Comparison of ENCODE assay signal across 8 cellular contexts in the genomic region with DNA sequence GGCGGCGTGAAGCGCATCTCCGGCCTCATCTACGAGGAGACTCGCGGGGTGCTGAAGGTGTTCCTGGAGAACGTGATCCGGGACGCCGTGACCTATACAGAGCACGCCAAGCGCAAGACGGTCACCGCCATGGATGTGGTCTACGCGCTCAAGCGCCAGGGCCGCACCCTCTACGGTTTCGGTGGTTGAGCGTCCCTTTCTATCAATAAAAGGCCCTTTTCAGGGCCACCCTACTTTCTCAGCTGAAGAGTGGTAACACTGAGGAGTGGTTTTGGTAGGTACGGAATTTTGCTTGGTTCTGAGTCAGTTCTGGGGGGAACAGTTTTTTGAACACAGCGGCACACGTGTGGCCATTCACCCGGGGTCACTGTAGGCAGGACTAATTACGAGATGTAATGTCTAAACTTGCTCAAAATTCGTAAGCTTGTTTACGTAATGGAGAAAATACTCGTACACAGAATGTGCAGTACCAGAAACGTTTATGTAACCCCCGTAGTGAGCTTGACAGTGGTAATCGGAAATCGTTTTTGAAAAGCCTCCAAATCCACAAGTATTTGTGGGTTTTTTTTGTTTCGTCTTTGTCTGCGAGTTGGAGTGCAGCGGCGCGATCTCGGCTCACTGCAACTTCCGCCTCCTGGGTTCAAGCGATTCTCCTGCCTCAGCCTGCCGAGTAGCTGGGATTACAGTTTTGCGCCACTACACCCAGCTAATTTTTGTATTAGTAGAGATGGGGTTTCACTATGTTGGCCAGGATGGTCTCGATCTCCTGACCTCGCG.
DNase-seq lines count a peak whose midpoint lies in the region; ATAC-seq and TF ChIP-seq lines count a peak whose summit lies in the region.
"Not testable (repeated sequence)": the region's sequence is repeated elsewhere in the genome, so short reads cannot be mapped to it uniquely, and the experiment has no call there.

No MANE protein-coding gene starts in this region.

- not testable (repeated sequence) for H3K9me3 Mint-ChIP-seq in activated CD8-positive, alpha-beta T cell treated with anti-CD3 and anti-CD28 coated beads for 36 hours

- H3K36me3 ChIP-seq in DND-41 (ENCODE audit: insufficient read depth, low read length); endocrine pancreas (ENCODE audit: control insufficient read depth, insufficient read depth, low read length): not testable (repeated sequence)

- peaks cover 11% of the 10 kb centered on the region for H3K79me2 ChIP-seq in DND-41 (ENCODE audit: insufficient read depth, low read length)

- H3K36me3 Mint-ChIP-seq in activated CD8-positive, alpha-beta T cell treated with anti-CD3 and anti-CD28 coated beads for 36 hours (ENCODE audit: low read depth): not testable (repeated sequence)

- H3K4me1 Mint-ChIP-seq in activated CD8-positive, alpha-beta T cell treated with anti-CD3 and anti-CD28 coated beads for 36 hours (ENCODE audit: low read depth): peaks cover 25% of the 10 kb centered on the region

- CTCF ChIA-PET in activated CD8-positive, alpha-beta T cell treated with anti-CD3 and anti-CD28 coated beads for 36 hours (lab: Charles Lee): interaction anchor here (1.3 to 8.8 kb wide), 4 partner anchors 11 to 72 kb away, joined by 3 to 74 read pairs (median 8); a partner anchor contains a TSS

- peak overlapping the region; percentile 99 for H3K27ac Mint-ChIP-seq in activated CD8-positive, alpha-beta T cell treated with anti-CD3 and anti-CD28 coated beads for 36 hours

- TF ChIP-seq CTCF in DND-41 (IDR thresholded peaks at IDR 0.05; ENCODE audit: borderline replicate concordance, extremely low read depth, low read length, poor library complexity, severe bottlenecking); activated CD8-positive, alpha-beta T cell treated with anti-CD3 and anti-CD28 coated beads for 36 hours (IDR thresholded peaks at IDR 0.05): not testable (repeated sequence)

- H3K4me3 ChIP-seq in DND-41 (ENCODE audit: low read depth in 1 of 2, low read length in 2 of 2) (peak overlapping the region; percentile 33 to 55), endocrine pancreas (ENCODE audit: control insufficient read depth, insufficient read depth, low read length) (peak overlapping the region; percentile 53)

- intact Hi-C loops in activated CD8-positive, alpha-beta T cell treated with anti-CD3 and anti-CD28 coated beads for 36 hours (cut with micrococcal nuclease): not testable (repeated sequence)

- not testable (repeated sequence) for H3K9me3 ChIP-seq in DND-41 (ENCODE audit: insufficient read depth, low read length, severe bottlenecking); endocrine pancreas (ENCODE audit: control insufficient read depth, low read length)

- not testable (repeated sequence) for H3K27me3 Mint-ChIP-seq in activated CD8-positive, alpha-beta T cell treated with anti-CD3 and anti-CD28 coated beads for 36 hours

- not testable (repeated sequence) for H3K27me3 ChIP-seq in DND-41 (ENCODE audit: insufficient read depth, low read length, poor library complexity); endocrine pancreas (ENCODE audit: control insufficient read depth, insufficient read depth, low read length)

- not testable (repeated sequence) for H4K20me1 ChIP-seq in DND-41 (ENCODE audit: insufficient read depth, low read length)

- peak overlapping the region; percentile 70 for H3K4me2 ChIP-seq in DND-41 (ENCODE audit: insufficient read depth, low read length)

- peak; percentile 72 for ATAC-seq in DND-41 (ENCODE audit: insufficient read depth, low read depth)
- peak; percentile 51 for ATAC-seq in GM21447 (IDR thresholded peaks at IDR 0.05; ENCODE audit: unreplicated experiment)
- ATAC-seq in HG03469 (IDR thresholded peaks at IDR 0.05; ENCODE audit: unreplicated experiment): peak; percentile 41
- peak; percentile 65 for ATAC-seq in activated CD8-positive, alpha-beta T cell treated with anti-CD3 and anti-CD28 coated beads for 36 hours

- peaks cover 52% of the 10 kb centered on the region for H3K4me1 ChIP-seq in DND-41 (ENCODE audit: insufficient read depth, low read length)
- not testable (repeated sequence) for H3K4me1 ChIP-seq in endocrine pancreas (ENCODE audit: control insufficient read depth, insufficient read depth, low read length)

- peak; percentile 75 for DNase-seq in DND-41
- peak; percentile 45 for DNase-seq in NK-92 treated with Interleukin-12 subunit alpha and Interleukin-12 subunit beta, amount 100 ng/mL, for 24 hours (lab: John Stamatoyannopoulos, UW)
- peak; percentile 67 for DNase-seq in activated CD8-positive, alpha-beta T cell treated with anti-CD3 and anti-CD28 coated beads for 36 hours
- peak; percentile 30 for DNase-seq in medulla oblongata (ENCODE audit: extremely low spot score)
- DNase-seq in stimulated activated naive CD4-positive, alpha-beta T cell (lab: John Stamatoyannopoulos, UW): peak; percentile 37 to 89 (median 60)

- H3K27ac ChIP-seq in DND-41 (ENCODE audit: low read length): peak overlapping the region; percentile 90

- peak overlapping the region; percentile 91 for H3K4me3 Mint-ChIP-seq in activated CD8-positive, alpha-beta T cell treated with anti-CD3 and anti-CD28 coated beads for 36 hours

- H2AFZ ChIP-seq in DND-41 (ENCODE audit: low read depth, low read length): not testable (repeated sequence)

- POLR2A ChIA-PET in activated CD8-positive, alpha-beta T cell treated with anti-CD3 and anti-CD28 coated beads for 36 hours (lab: Charles Lee): interaction anchor here (0.7 to 9.2 kb wide), 21 partner anchors 12 to 1804 kb away, joined by 3 to 364 read pairs (median 5); a partner anchor contains a TSS

- peak overlapping the region; percentile 72 for H3K9ac ChIP-seq in DND-41 (ENCODE audit: low read depth, low read length)
- not testable (repeated sequence) for H3K9ac ChIP-seq in endocrine pancreas (ENCODE audit: control insufficient read depth, insufficient read depth, low read length)

Comparison
In these comparisons a context has a peak if more than half of its experiments do, and no peak if none do; other contexts are left out.
1. Peak in every context shown above with its lines: DNase-seq, ATAC-seq, H3K4me3 ChIP-seq and H3K27ac ChIP-seq.